ENCODE assay signal across 10 cellular contexts in the genomic region with DNA sequence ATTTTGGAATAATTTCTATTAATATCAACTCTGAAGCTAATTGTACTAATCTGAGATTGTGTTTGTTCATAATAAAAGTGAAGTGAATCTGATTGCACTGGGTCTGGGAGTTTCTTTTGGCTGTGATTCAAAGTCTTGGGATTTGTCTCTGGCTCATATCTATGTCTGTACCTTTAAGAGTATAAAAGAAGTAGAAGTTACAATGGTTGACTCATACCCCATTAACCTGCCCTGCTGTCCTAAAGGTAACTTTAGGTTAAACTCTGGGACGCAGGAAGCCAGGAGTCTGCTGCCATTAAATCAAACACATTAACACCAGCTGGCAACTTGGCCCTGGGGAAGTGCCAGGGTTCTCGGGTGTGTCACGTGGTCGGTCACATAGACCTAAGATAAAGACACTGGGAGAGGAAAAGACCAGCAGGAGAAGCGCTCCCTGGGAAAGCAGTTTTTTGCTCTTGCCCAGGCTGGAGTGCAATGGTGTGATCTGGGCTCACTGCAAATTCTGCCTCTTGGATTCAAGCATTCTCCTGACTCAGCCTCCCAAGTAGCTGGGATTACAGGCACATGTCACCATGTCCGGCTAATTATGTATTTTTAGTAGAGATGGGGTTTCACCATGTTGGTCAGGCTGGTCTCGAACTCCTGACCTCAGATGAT. TPM values are rescaled to one million over a fixed set of nuclear protein-coding genes. Genes with fewer than 3 reads are reported as not detected.
DNase-seq lines count a peak whose midpoint lies in the region; ATAC-seq lines count a peak whose summit lies in the region.
"Had no signal": no experiment of that assay in that cellular context is flagged by ENCODE, and none has a peak within 500 bp of the region (broad histone marks: within the 10 kb centered on the region; RNA-seq: fewer than 3 reads in every experiment).

No MANE protein-coding gene starts in this region.

- DNase-seq in SIG-M5 treated with dmso at 0.1 percent for 504 hours (lab: John Stamatoyannopoulos, UW; ENCODE audit: unreplicated experiment) (peak; percentile 38), SIG-M5 (lab: John Stamatoyannopoulos, UW) (no peak), RKO (ENCODE audit: low spot score) (peak; percentile 71), fibroblast of gingiva (ENCODE audit: low read depth) (peak; percentile 51), nucleus accumbens (lab: John Stamatoyannopoulos, UW) (peak in 49 of 56 donors; percentile 6 to 76 (median 41)), DMS114 treated with DMSO at 0.1 percent for 48 hours (lab: John Stamatoyannopoulos, UW; ENCODE audit: unreplicated experiment) (no peak), T-cell (no peak)
- DNase-seq: activated B cell treated with CpG ODN at 0.5 μM for 24 hours had no signal

- POLR2A ChIA-PET in T-cell (lab: Charles Lee), result no interaction called here

- H3K27ac Mint-ChIP-seq in T-cell, result no peak overlapping the region
- H3K27ac Mint-ChIP-seq: activated B cell treated with CpG ODN at 0.5 μM for 24 hours, B cell had no signal

- CTCF ChIA-PET in T-cell (lab: Charles Lee), result no interaction called here

- peaks cover 3 to 10% (median 4%) of the 10 kb centered on the region in 3 donors for H3K4me1 Mint-ChIP-seq in T-cell

- no peak overlapping the region for H3K4me3 Mint-ChIP-seq in T-cell
- H3K4me3 Mint-ChIP-seq: activated B cell treated with CpG ODN at 0.5 μM for 24 hours, B cell had no signal

- peaks cover 15% of the 10 kb centered on the region for H3K36me3 Mint-ChIP-seq in T-cell

- ATAC-seq in T-cell (replicated peaks in 1 of 4) (no peak), GM21576 (IDR thresholded peaks at IDR 0.05; ENCODE audit: unreplicated experiment) (no peak)

- H3K27me3 Mint-ChIP-seq in T-cell, result no peaks in the 10 kb centered on the region

- H3K9me3 Mint-ChIP-seq in T-cell, result no peaks in the 10 kb centered on the region
- H3K9me3 Mint-ChIP-seq: activated B cell treated with CpG ODN at 0.5 μM for 24 hours had no signal

RNA-seq across cellular contexts. Expression of a gene that starts 17.8 kb away (rescaled TPM):
- 1 to 10 TPM; 2.1 to 5.7 (median 4.7) TPM for total RNA-seq in T-cell

RNA-seq across cellular contexts. Expression of a gene that starts 34.8 kb away (rescaled TPM):
- not detected for total RNA-seq in T-cell
- total RNA-seq: activated B cell treated with CpG ODN at 0.5 μM for 24 hours, B cell had no signal

Comparison
In these comparisons a context has a peak if more than half of its experiments do, and no peak if none do; other contexts are left out.
1. DNase-seq: peak in SIG-M5 treated with dmso at 0.1 percent for 504 hours (single experiment), RKO (single experiment), fibroblast of gingiva (single experiment) and nucleus accumbens (49 of 56); none in SIG-M5 (single experiment), DMS114 treated with DMSO at 0.1 percent for 48 hours (single experiment) and T-cell (0 of 34).